In genomic region chr15:85730001-85730820, GRCh38 we compare ENCODE assay signal across 8 cellular contexts.
DNase-seq lines count a peak whose midpoint lies in the region; ATAC-seq and TF ChIP-seq lines count a peak whose summit lies in the region.

No MANE protein-coding gene starts in this region.

- no peak overlapping the region for H3K27ac ChIP-seq in RWPE1

- no peak overlapping the region for H3K4me3 ChIP-seq in LNCaP clone FGC (ENCODE audit: low read depth, low read length)

- DNase-seq in DMS153 (lab: John Stamatoyannopoulos, UW) (peak; percentile 28), LNCaP clone FGC (ENCODE audit: low read depth) (peak; percentile 41), RWPE1 (ENCODE audit: low spot score) (peak; percentile 79), brain pericyte (ENCODE audit: low read depth, low spot score) (peak; percentile 31), inferior parietal cortex (ENCODE audit: extremely low spot score) (peak; percentile 87)
- peak; percentile 18 for DNase-seq in stimulated activated naive B cell treated with anti-CD40 and anti-IgM and Interleukin-4, amounts not matched to agents 10 μg/mL and 1 μg/mL and 100 μg/mL, for 72 hours

- peaks cover 6 to 8% of the 10 kb centered on the region in 2 donors for H3K4me1 Mint-ChIP-seq in stimulated activated naive B cell treated with anti-CD40 and anti-IgM and Interleukin-4, amounts not matched to agents 10 μg/mL and 1 μg/mL and 100 μg/mL, for 72 hours

- H3K36me3 Mint-ChIP-seq in stimulated activated naive B cell treated with anti-CD40 and anti-IgM and Interleukin-4, amounts not matched to agents 10 μg/mL and 1 μg/mL and 100 μg/mL, for 72 hours = peaks cover 50 to 74% of the 10 kb centered on the region in 2 donors

- peaks cover 6 to 9% of the 10 kb centered on the region in 2 donors for H3K9me3 Mint-ChIP-seq in stimulated activated naive B cell treated with anti-CD40 and anti-IgM and Interleukin-4, amounts not matched to agents 10 μg/mL and 1 μg/mL and 100 μg/mL, for 72 hours

- TF ChIP-seq CTCF in LNCaP clone FGC (IDR thresholded peaks at IDR 0.05; ENCODE audit: control insufficient read depth, extremely low read depth, insufficient read depth) (peak; percentile 78), RWPE1 (conservative IDR thresholded peaks at IDR 0.05; ENCODE audit: low read depth) (peak; percentile 87)

- CTCF ChIA-PET in RWPE1 (lab: Yijun Ruan, JAX) = interaction anchor here (0.5 to 1.1 kb wide), 9 partner anchors 12 to 432 kb away, joined by 3 to 4 read pairs (median 3); no protein-coding TSS in a partner anchor

- POLR2A ChIA-PET in RWPE1 (lab: Yijun Ruan, JAX; ENCODE audit: low non-redundant PET) = interaction anchor here (0.5 kb wide), 1 partner anchor 128 kb away, joined by 3 read pairs; no protein-coding TSS in a partner anchor

- ATAC-seq in GM21515 (IDR thresholded peaks at IDR 0.05; ENCODE audit: unreplicated experiment) = peak; percentile 62
- ATAC-seq in stimulated activated naive B cell treated with anti-CD40 and anti-IgM and Interleukin-4, amounts not matched to agents 10 μg/mL and 1 μg/mL and 100 μg/mL, for 72 hours (replicated peaks) = peak; percentile 82 to 87
- no peak for ATAC-seq in HG02588 (IDR thresholded peaks at IDR 0.05; ENCODE audit: unreplicated experiment)

- no peak overlapping the region for H3K4me3 Mint-ChIP-seq in stimulated activated naive B cell treated with anti-CD40 and anti-IgM and Interleukin-4, amounts not matched to agents 10 μg/mL and 1 μg/mL and 100 μg/mL, for 72 hours

- H3K27me3 Mint-ChIP-seq in stimulated activated naive B cell treated with anti-CD40 and anti-IgM and Interleukin-4, amounts not matched to agents 10 μg/mL and 1 μg/mL and 100 μg/mL, for 72 hours = no peaks in the 10 kb centered on the region

- H3K27ac Mint-ChIP-seq in stimulated activated naive B cell treated with anti-CD40 and anti-IgM and Interleukin-4, amounts not matched to agents 10 μg/mL and 1 μg/mL and 100 μg/mL, for 72 hours = peak overlapping the region; percentile 68

Comparison
In these comparisons a context has a peak if more than half of its experiments do, and no peak if none do; other contexts are left out.
1. DNase-seq: peak in every context shown above with its lines; median percentile 87 in inferior parietal cortex; 79 in RWPE1; 41 in LNCaP clone FGC; 31 in brain pericyte; 28 in DMS153; 18 in stimulated activated naive B cell treated with anti-CD40 and anti-IgM and Interleukin-4, amounts not matched to agents 10 μg/mL and 1 μg/mL and 100 μg/mL, for 72 hours.